ENCODE assay signal across 8 cellular contexts in the genomic region with DNA sequence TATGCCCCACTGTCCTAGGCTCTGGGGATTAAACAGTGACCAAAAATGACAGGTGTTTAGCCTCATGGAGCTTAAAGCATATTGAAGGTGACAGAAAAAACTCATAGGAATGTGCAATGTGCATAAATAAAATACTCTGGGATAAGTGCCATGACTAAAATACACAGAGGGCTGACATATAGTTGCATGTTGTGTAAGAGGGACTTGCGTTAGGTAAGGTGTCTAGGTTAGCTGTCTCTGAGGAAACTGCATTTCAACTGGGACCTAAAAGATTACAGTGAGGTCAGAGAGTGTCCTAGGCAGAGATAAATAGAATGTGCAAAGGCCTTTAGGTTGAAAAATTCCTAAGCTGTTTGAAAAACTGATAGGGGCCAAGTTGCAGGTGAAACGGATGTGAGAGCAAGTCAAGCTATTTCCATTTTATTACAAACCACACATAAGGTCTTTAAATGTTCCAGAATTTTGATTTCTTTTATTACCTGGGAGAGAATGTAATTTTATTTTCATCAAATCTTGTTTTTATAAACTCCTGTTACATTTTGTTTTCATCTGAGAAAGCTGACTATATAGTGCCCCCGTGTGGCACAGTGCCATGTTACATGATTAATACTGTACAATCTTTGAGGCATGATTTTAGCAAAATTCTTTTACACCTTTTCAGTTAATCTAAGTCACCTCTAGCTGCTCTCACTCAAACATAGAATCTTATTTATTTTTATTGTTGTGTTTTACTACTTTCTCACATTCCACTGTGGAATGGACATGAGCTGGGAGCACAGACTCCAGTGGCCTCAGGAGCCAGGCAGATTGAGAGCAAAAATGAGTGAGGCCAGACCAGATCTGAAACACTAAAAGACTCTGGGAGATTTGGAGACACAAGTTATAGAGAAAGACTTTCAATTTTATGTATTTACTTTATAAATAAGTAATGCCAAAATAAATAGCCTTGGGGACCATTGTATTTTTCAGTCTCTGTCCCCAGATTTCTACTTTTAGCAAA.
DNase-seq lines count a peak whose midpoint lies in the region; ATAC-seq and TF ChIP-seq lines count a peak whose summit lies in the region.

No MANE protein-coding gene starts in this region.

- TF ChIP-seq POLR2A in erythroblast (IDR thresholded peaks at IDR 0.05; ENCODE audit: low read length): no peak

- DNase-seq in stimulated activated CD4-positive, alpha-beta T cell treated with anti-CD3 and anti-CD28 coated beads, Interleukin-15, amount 100 ng/mL, for 24 hours: peak; percentile 30
- DNase-seq in stimulated activated CD4-positive, alpha-beta T cell treated with anti-CD3 and anti-CD28 coated beads, Interleukin-4, amount 100 ng/mL, for 4 hours: no peak
- DNase-seq in NCI-H1092 treated with DMSO at 0.1 percent for 48 hours (lab: John Stamatoyannopoulos, UW): peak; percentile 0
- DNase-seq in erythroblast (lab: John Stamatoyannopoulos, UW): peak; percentile 4 to 35
- DNase-seq in retinal pigment epithelial cell (ENCODE audit: low read depth): peak; percentile 43
- DNase-seq in T-helper 9 cell: no peak
- DNase-seq in activated T-helper 2 cell treated with anti-CD3 and anti-CD28 coated beads, Interferon-gamma antibody, Interleukin-2, Interleukin-4, amounts not matched to agents 10 μg/mL and 5 μg/mL and 100 μg/mL, durations not matched to agents 14 hours and 24 hours and 36 hours (ENCODE audit: low spot score): no peak

- H3K4me3 Mint-ChIP-seq in activated T-helper 2 cell treated with anti-CD3 and anti-CD28 coated beads, Interferon-gamma antibody, Interleukin-2, Interleukin-4, amounts not matched to agents 10 μg/mL and 5 μg/mL and 100 μg/mL, durations not matched to agents 14 hours and 24 hours and 36 hours (ENCODE audit: low read depth): no peak overlapping the region

- H3K4me3 ChIP-seq in retinal pigment epithelial cell (ENCODE audit: low read length): no peak overlapping the region

- intact Hi-C loops in activated T-helper 2 cell treated with anti-CD3 and anti-CD28 coated beads, Interferon-gamma antibody, Interleukin-2, Interleukin-4, amounts not matched to agents 10 μg/mL and 5 μg/mL and 100 μg/mL, durations not matched to agents 14 hours and 24 hours and 36 hours (cut with micrococcal nuclease): no loop called here

- no peak for ATAC-seq in HG03521 (IDR thresholded peaks at IDR 0.05; ENCODE audit: unreplicated experiment)

- no peak overlapping the region for H3K27ac Mint-ChIP-seq in activated T-helper 2 cell treated with anti-CD3 and anti-CD28 coated beads, Interferon-gamma antibody, Interleukin-2, Interleukin-4, amounts not matched to agents 10 μg/mL and 5 μg/mL and 100 μg/mL, durations not matched to agents 14 hours and 24 hours and 36 hours

- H3K9me3 Mint-ChIP-seq in activated T-helper 2 cell treated with anti-CD3 and anti-CD28 coated beads, Interferon-gamma antibody, Interleukin-2, Interleukin-4, amounts not matched to agents 10 μg/mL and 5 μg/mL and 100 μg/mL, durations not matched to agents 14 hours and 24 hours and 36 hours: peaks cover 15% of the 10 kb centered on the region

- peak; percentile 63 for TF ChIP-seq CTCF in retinal pigment epithelial cell (conservative IDR thresholded peaks at IDR 0.05; ENCODE audit: low read depth, low read length)

- H3K27me3 Mint-ChIP-seq in activated T-helper 2 cell treated with anti-CD3 and anti-CD28 coated beads, Interferon-gamma antibody, Interleukin-2, Interleukin-4, amounts not matched to agents 10 μg/mL and 5 μg/mL and 100 μg/mL, durations not matched to agents 14 hours and 24 hours and 36 hours (ENCODE audit: low read depth): no peaks in the 10 kb centered on the region

- no peaks in the 10 kb centered on the region for H3K4me1 Mint-ChIP-seq in activated T-helper 2 cell treated with anti-CD3 and anti-CD28 coated beads, Interferon-gamma antibody, Interleukin-2, Interleukin-4, amounts not matched to agents 10 μg/mL and 5 μg/mL and 100 μg/mL, durations not matched to agents 14 hours and 24 hours and 36 hours (ENCODE audit: low read depth)

- no peaks in the 10 kb centered on the region for H3K36me3 Mint-ChIP-seq in activated T-helper 2 cell treated with anti-CD3 and anti-CD28 coated beads, Interferon-gamma antibody, Interleukin-2, Interleukin-4, amounts not matched to agents 10 μg/mL and 5 μg/mL and 100 μg/mL, durations not matched to agents 14 hours and 24 hours and 36 hours (ENCODE audit: low read depth)

Comparison
In these comparisons a context has a peak if more than half of its experiments do, and no peak if none do; other contexts are left out.
1. DNase-seq: peak in stimulated activated CD4-positive, alpha-beta T cell treated with anti-CD3 and anti-CD28 coated beads, Interleukin-15, amount 100 ng/mL, for 24 hours (single experiment), NCI-H1092 treated with DMSO at 0.1 percent for 48 hours (single experiment), erythroblast (2 of 2) and retinal pigment epithelial cell (single experiment); none in stimulated activated CD4-positive, alpha-beta T cell treated with anti-CD3 and anti-CD28 coated beads, Interleukin-4, amount 100 ng/mL, for 4 hours (0 of 2), T-helper 9 cell (single experiment) and activated T-helper 2 cell treated with anti-CD3 and anti-CD28 coated beads, Interferon-gamma antibody, Interleukin-2, Interleukin-4, amounts not matched to agents 10 μg/mL and 5 μg/mL and 100 μg/mL, durations not matched to agents 14 hours and 24 hours and 36 hours (single experiment).